22 cellular contexts compared by ENCODE assay signal in the genomic region with DNA sequence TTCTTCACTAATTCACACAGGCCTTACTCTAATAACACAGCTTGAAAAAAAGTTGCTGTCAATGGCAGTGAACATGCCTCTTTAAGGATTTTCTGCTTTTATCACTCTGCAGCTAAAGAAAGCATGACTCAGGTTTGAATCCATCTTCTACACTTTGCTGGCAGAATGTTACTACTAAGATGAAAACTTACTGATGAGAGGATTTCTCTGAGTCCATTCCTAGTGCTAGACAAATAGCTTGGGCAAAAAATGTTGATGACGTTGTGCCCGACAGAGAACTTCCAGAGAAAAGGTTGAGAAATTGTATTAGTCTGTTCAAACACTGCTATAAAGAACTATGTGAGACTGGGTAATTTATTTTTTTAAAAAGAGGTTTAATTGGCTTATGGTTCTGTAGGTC.
"Had no signal": no experiment of that assay in that cellular context is flagged by ENCODE, and none has a peak within 500 bp of the region (broad histone marks: within the 10 kb centered on the region; RNA-seq: fewer than 3 reads in every experiment).

No MANE protein-coding gene starts in this region.

- H3K27ac ChIP-seq: epithelial cell of prostate, esophagus squamous epithelium, heart right ventricle, ovary, right atrium auricular region, suprapubic skin, tibial artery, upper lobe of right lung, vagina had no signal

- H3K27ac Mint-ChIP-seq: naive thymus-derived CD8-positive, alpha-beta T cell had no signal

- H3K4me3 ChIP-seq: esophagus squamous epithelium, heart right ventricle, mucosa of descending colon, ovary, right atrium auricular region, sigmoid colon, suprapubic skin, tibial artery, upper lobe of right lung, vagina had no signal

- FAIRE-seq: endometrium, frontal cortex, islet of Langerhans, small intestine had no signal

- ATAC-seq: heart right ventricle; left lobe of liver; mucosa of descending colon; naive thymus-derived CD8-positive, alpha-beta T cell had no signal

- H3K9me3 ChIP-seq: esophagus squamous epithelium, heart right ventricle, mucosa of descending colon, ovary, right atrium auricular region, sigmoid colon, suprapubic skin, tibial artery, upper lobe of right lung, vagina had no signal

- DNase-seq: effector memory CD4-positive, alpha-beta T cell; esophagus squamous epithelium; heart right ventricle; hypothalamus; mucosa of descending colon; naive thymus-derived CD8-positive, alpha-beta T cell; nucleus accumbens; ovary; sigmoid colon; small intestine; stimulated activated CD4-positive, alpha-beta T cell treated with anti-CD3 and anti-CD28 coated beads, Interleukin-12 subunit alpha, Interleukin-12 subunit beta, amount 100 ng/mL, for 4 hours; stimulated activated naive CD4-positive, alpha-beta T cell; tibial artery; upper lobe of right lung had no signal

- H3K4me3 Mint-ChIP-seq: naive thymus-derived CD8-positive, alpha-beta T cell had no signal

- H3K27me3 ChIP-seq: esophagus squamous epithelium, heart right ventricle, ovary, right atrium auricular region, sigmoid colon, suprapubic skin, tibial artery, upper lobe of right lung, vagina had no signal

- H3K4me1 Mint-ChIP-seq: naive thymus-derived CD8-positive, alpha-beta T cell had no signal

- H3K36me3 ChIP-seq: esophagus squamous epithelium, heart right ventricle, ovary, right atrium auricular region, sigmoid colon, suprapubic skin, tibial artery, upper lobe of right lung, vagina had no signal

- H3K4me1 ChIP-seq: esophagus squamous epithelium, heart right ventricle, right atrium auricular region, sigmoid colon, suprapubic skin, tibial artery, upper lobe of right lung, vagina had no signal

- H3K9me3 Mint-ChIP-seq: naive thymus-derived CD8-positive, alpha-beta T cell had no signal

- H3K36me3 Mint-ChIP-seq: naive thymus-derived CD8-positive, alpha-beta T cell had no signal
